ENCODE assay signal across 12 cellular contexts in the genomic region with DNA sequence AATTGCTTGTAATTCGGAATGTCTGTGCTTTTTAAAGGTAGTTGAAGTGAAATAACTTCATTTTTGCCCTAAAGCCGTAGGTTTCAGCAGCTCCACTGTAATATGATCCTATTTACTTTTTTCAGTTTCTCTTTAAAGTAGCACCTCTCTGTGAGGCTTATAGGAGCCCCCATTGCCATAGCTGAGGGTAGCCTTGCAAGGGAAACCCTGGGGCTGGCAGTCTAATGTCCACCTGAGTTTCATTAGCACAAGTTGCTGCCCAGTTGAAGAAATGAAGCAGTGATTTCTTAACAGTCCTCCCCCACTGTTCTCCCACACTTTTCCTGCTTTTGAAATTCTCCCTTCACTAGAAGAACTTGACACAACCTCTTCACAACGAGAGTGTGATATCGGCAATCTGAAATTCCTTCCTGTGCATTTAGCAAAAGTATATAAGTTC. TPM values are rescaled to one million over a fixed set of nuclear protein-coding genes. Genes with fewer than 3 reads are reported as not detected.
DNase-seq lines count a peak whose midpoint lies in the region; ATAC-seq and TF ChIP-seq lines count a peak whose summit lies in the region.
"Had no signal": no experiment of that assay in that cellular context is flagged by ENCODE, and none has a peak within 500 bp of the region (broad histone marks: within the 10 kb centered on the region; RNA-seq: fewer than 3 reads in every experiment).

No MANE protein-coding gene starts in this region.

- H3K4me1 ChIP-seq in duodenal mucosa (ENCODE audit: control insufficient read depth in 1 of 2, insufficient read depth in 2 of 2, low read length in 2 of 2): peaks cover 0 to 5% of the 10 kb centered on the region in 2 donors
- H3K4me1 ChIP-seq in HAP-1: 0 out of 2 replicates have a peak, but pooled peaks cover 2% of the 10 kb centered on the region

- peak overlapping the region in 1 of 2 donors; percentile 16 for H3K9ac ChIP-seq in duodenal mucosa (ENCODE audit: low read depth in 1 of 2, low read length in 2 of 2)

- no peak for DNase-seq in AG09309 (ENCODE audit: low read depth)
- DNase-seq in neural crest cell (ENCODE audit: low read depth, low spot score): no peak
- no peak for DNase-seq in NCI-H226
- no peak for DNase-seq in HAP-1 (ENCODE audit: low spot score in 2 of 2)
- DNase-seq in medulla oblongata (ENCODE audit: extremely low spot score): no peak
- DNase-seq in NOMO-1 treated with dmso at 0.1 percent for 144 hours (lab: John Stamatoyannopoulos, UW; ENCODE audit: unreplicated experiment): no peak
- DNase-seq: naive B cell had no signal

- H3K9me3 ChIP-seq in duodenal mucosa (ENCODE audit: control insufficient read depth in 1 of 2, low read length in 2 of 2) (peaks cover 0 to 2% of the 10 kb centered on the region in 2 donors), HAP-1 (no peaks in the 10 kb centered on the region)

- H3K36me3 ChIP-seq in duodenal mucosa (ENCODE audit: control insufficient read depth in 1 of 2, insufficient read depth in 2 of 2, low read length in 2 of 2) (no peaks in the 10 kb centered on the region), HAP-1 (replicated peaks) (no peaks in the 10 kb centered on the region)

- peaks cover 8% of the 10 kb centered on the region for H3K9me3 Mint-ChIP-seq in neural crest cell

- peaks cover 7% of the 10 kb centered on the region for H3K27me3 Mint-ChIP-seq in neural crest cell (ENCODE audit: low read depth)

- H3K27me3 ChIP-seq in duodenal mucosa (ENCODE audit: control insufficient read depth in 1 of 2, insufficient read depth in 2 of 2, low read length in 2 of 2): peaks cover 13 to 16% of the 10 kb centered on the region in 2 donors
- H3K27me3 ChIP-seq in HAP-1 (ENCODE audit: low read depth): no peaks in the 10 kb centered on the region

- H3K4me1 Mint-ChIP-seq in neural crest cell: peaks cover 28% of the 10 kb centered on the region

- peaks cover 7% of the 10 kb centered on the region for H3K36me3 Mint-ChIP-seq in neural crest cell (ENCODE audit: low read depth)
- H3K36me3 Mint-ChIP-seq: CD14-positive monocyte had no signal

- H3K4me3 ChIP-seq in AG09309 (ENCODE audit: control insufficient read depth, low read depth, low read length) (peak overlapping the region; percentile 62), duodenal mucosa (ENCODE audit: low read depth in 1 of 2, low read length in 2 of 2) (peak overlapping the region; percentile 41 to 48), HAP-1 (no peak overlapping the region)

- TF ChIP-seq CTCF in AG09309 (IDR thresholded peaks at IDR 0.05; ENCODE audit: control insufficient read depth, insufficient read depth, low read depth, low read length, missing control alignments): no peak
- no peak for TF ChIP-seq CTCF in neural crest cell (conservative IDR thresholded peaks at IDR 0.05)

- H3K4me3 Mint-ChIP-seq in neural crest cell: peak overlapping the region; percentile 83

- H3K27ac ChIP-seq in duodenal mucosa (ENCODE audit: low read depth, low read length): no peak overlapping the region

- peak; percentile 31 for ATAC-seq in HG03432 (IDR thresholded peaks at IDR 0.05; ENCODE audit: unreplicated experiment)
- ATAC-seq: activated CD4-positive, CD25-positive, alpha-beta regulatory T cell treated with anti-CD3 and anti-CD28 coated beads, Interleukin-2, amount 50 U/mL, for 24 hours had no signal

- H3K27ac Mint-ChIP-seq in neural crest cell (ENCODE audit: unreplicated experiment): no peak overlapping the region
- H3K27ac Mint-ChIP-seq: activated naive CD4-positive, alpha-beta T cell treated with anti-CD3 and anti-CD28 coated beads, Interleukin-2, amount 50 U/mL, for 24 hours; CD14-positive monocyte; naive B cell had no signal

- in situ Hi-C loops in HAP-1 (cut with MboI; ENCODE audit: low sequenced_read_pairs): no loop called here

RNA-seq across cellular contexts. Expression of a gene that starts 1.5 kb away (rescaled TPM):
- total RNA-seq in neural crest cell: 16.6 and 18.1 TPM in 2 replicates
